Comparison of ENCODE assay signal across 9 cellular contexts in the genomic region with DNA sequence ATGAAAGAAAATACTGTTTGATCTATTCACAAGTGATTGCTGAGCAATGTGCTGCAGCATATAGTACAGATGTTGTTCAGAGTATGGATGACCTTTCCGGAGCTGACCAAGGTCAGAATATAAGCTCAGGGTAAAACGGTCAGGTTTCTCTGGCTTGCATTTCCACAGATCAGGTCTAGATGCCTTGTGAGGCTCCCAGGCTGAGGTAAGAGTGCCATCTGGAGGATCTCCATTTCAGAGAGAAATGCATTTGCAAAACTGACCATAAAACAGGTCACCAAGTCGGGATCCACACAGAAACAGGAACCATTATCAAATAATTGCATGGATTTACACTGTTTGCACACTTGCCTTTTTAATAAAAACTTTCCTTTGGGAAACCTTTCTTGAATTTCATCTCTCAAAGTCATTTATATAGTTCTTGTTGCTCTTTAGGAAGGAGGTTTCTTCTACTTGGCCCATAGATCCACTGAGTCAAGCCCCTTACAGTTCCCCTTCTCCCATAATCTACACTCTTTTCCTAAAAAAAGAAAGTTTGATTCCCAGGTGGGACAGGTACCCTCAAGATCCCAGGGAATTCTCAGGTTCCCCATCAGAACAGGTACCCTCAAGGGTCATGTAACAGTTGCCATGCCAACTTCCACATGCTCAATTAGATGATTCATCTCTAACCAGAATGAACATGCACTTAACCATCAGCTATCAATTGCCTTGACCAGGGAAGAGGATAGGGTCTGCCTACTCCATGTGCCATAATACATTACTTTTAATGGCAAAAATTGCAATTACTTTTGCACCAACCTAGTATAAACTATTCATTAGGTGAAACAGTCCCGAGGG. TPM values are rescaled to one million over a fixed set of nuclear protein-coding genes. Genes with fewer than 3 reads are reported as not detected.
DNase-seq lines count a peak whose midpoint lies in the region; ATAC-seq and TF ChIP-seq lines count a peak whose summit lies in the region.
"Had no signal": no experiment of that assay in that cellular context is flagged by ENCODE, and none has a peak within 500 bp of the region (broad histone marks: within the 10 kb centered on the region; RNA-seq: fewer than 3 reads in every experiment).

No MANE protein-coding gene starts in this region.

- RAD21 ChIA-PET in HCT116 (lab: Charles Lee; ENCODE audit: low non-redundant PET in 1 of 2, low total read pairs in 2 of 2, uncharacterized antibody in 2 of 2, unreplicated experiment in 2 of 2): interaction anchor here in 1 of 2 experiments (0.7 kb wide), 1 partner anchor 198 kb away, joined by 3 read pairs; no protein-coding TSS in a partner anchor

- peaks cover 2% of the 10 kb centered on the region for H3K4me1 Mint-ChIP-seq in endodermal cell
- peaks cover under 1% of the 10 kb centered on the region for H3K4me1 Mint-ChIP-seq in activated T-helper 2 cell treated with anti-CD3 and anti-CD28 coated beads, Interferon-gamma antibody, Interleukin-2, Interleukin-4, amounts not matched to agents 10 μg/mL and 5 μg/mL and 100 μg/mL, durations not matched to agents 14 hours and 24 hours and 36 hours (ENCODE audit: low read depth)
- H3K4me1 Mint-ChIP-seq: central memory CD8-positive, alpha-beta T cell had no signal

- H3K9me2 ChIP-seq in HCT116 (ENCODE audit: insufficient read depth): no peaks in the 10 kb centered on the region
- no peaks in the 10 kb centered on the region for H3K9me2 ChIP-seq in OCI-LY1 (ENCODE audit: low read depth, low read length)

- no peak overlapping the region for H2AFZ ChIP-seq in HCT116 (ENCODE audit: low read depth, low read length, poor library complexity, severe bottlenecking)
- H2AFZ ChIP-seq in OCI-LY1 (ENCODE audit: low read length): no peak overlapping the region

- H3K27ac Mint-ChIP-seq in endodermal cell: no peak overlapping the region
- no peak overlapping the region for H3K27ac Mint-ChIP-seq in activated T-helper 2 cell treated with anti-CD3 and anti-CD28 coated beads, Interferon-gamma antibody, Interleukin-2, Interleukin-4, amounts not matched to agents 10 μg/mL and 5 μg/mL and 100 μg/mL, durations not matched to agents 14 hours and 24 hours and 36 hours

- H3K4me2 ChIP-seq in HCT116 (ENCODE audit: low read length): no peak overlapping the region
- no peak overlapping the region for H3K4me2 ChIP-seq in OCI-LY1 (ENCODE audit: low read length)

- H3K27me3 Mint-ChIP-seq in endodermal cell (ENCODE audit: insufficient read depth): no peaks in the 10 kb centered on the region
- H3K27me3 Mint-ChIP-seq in activated T-helper 2 cell treated with anti-CD3 and anti-CD28 coated beads, Interferon-gamma antibody, Interleukin-2, Interleukin-4, amounts not matched to agents 10 μg/mL and 5 μg/mL and 100 μg/mL, durations not matched to agents 14 hours and 24 hours and 36 hours (ENCODE audit: low read depth): no peaks in the 10 kb centered on the region
- H3K27me3 Mint-ChIP-seq: central memory CD8-positive, alpha-beta T cell had no signal

- CTCF ChIA-PET in HCT116 (lab: Charles Lee): interaction anchor here (0.7 to 2.5 kb wide), 6 partner anchors 41 to 426 kb away, joined by 3 to 9 read pairs (median 5); partner anchors contain the start of gene TTC12

- no peak overlapping the region for H3K4me3 Mint-ChIP-seq in endodermal cell
- H3K4me3 Mint-ChIP-seq in activated T-helper 2 cell treated with anti-CD3 and anti-CD28 coated beads, Interferon-gamma antibody, Interleukin-2, Interleukin-4, amounts not matched to agents 10 μg/mL and 5 μg/mL and 100 μg/mL, durations not matched to agents 14 hours and 24 hours and 36 hours (ENCODE audit: low read depth): no peak overlapping the region
- H3K4me3 Mint-ChIP-seq: central memory CD8-positive, alpha-beta T cell had no signal

- peaks cover 28% of the 10 kb centered on the region for H3K36me3 Mint-ChIP-seq in endodermal cell (ENCODE audit: low read depth)
- H3K36me3 Mint-ChIP-seq in activated T-helper 2 cell treated with anti-CD3 and anti-CD28 coated beads, Interferon-gamma antibody, Interleukin-2, Interleukin-4, amounts not matched to agents 10 μg/mL and 5 μg/mL and 100 μg/mL, durations not matched to agents 14 hours and 24 hours and 36 hours (ENCODE audit: low read depth): peaks cover 24% of the 10 kb centered on the region

- no peak overlapping the region for H3K27ac ChIP-seq in HCT116 (ENCODE audit: low read depth, low read length)
- no peak overlapping the region for H3K27ac ChIP-seq in OCI-LY1 (ENCODE audit: low read depth, low read length, poor library complexity, severe bottlenecking)
- H3K27ac ChIP-seq in endodermal cell (ENCODE audit: low read depth, low read length): no peak overlapping the region

- H3K4me3 ChIP-seq in HCT116 (replicated peaks in 1 of 2; ENCODE audit: low read depth in 1 of 2, low read length in 2 of 2) (no peak overlapping the region), OCI-LY1 (ENCODE audit: low read depth, low read length, poor library complexity, severe bottlenecking) (no peak overlapping the region), endodermal cell (ENCODE audit: low read length) (no peak overlapping the region)

- H3K9me3 Mint-ChIP-seq in endodermal cell: no peaks in the 10 kb centered on the region
- no peaks in the 10 kb centered on the region for H3K9me3 Mint-ChIP-seq in activated T-helper 2 cell treated with anti-CD3 and anti-CD28 coated beads, Interferon-gamma antibody, Interleukin-2, Interleukin-4, amounts not matched to agents 10 μg/mL and 5 μg/mL and 100 μg/mL, durations not matched to agents 14 hours and 24 hours and 36 hours
- H3K9me3 Mint-ChIP-seq: central memory CD8-positive, alpha-beta T cell had no signal

- H3K9me3 ChIP-seq in HCT116 (ENCODE audit: control insufficient read depth in 1 of 2, insufficient read depth in 1 of 2, low read depth in 1 of 2, low read length in 2 of 2) (no peaks in the 10 kb centered on the region), OCI-LY1 (ENCODE audit: low read length) (no peaks in the 10 kb centered on the region), endodermal cell (ENCODE audit: control insufficient read depth, low read length) (no peaks in the 10 kb centered on the region)

- intact Hi-C loops in HCT116 (cut with micrococcal nuclease): loop anchor here (1.0 to 2.0 kb wide), 3 partner anchors 177 to 426 kb away; no protein-coding TSS in a partner anchor
- intact Hi-C loops in activated T-helper 2 cell treated with anti-CD3 and anti-CD28 coated beads, Interferon-gamma antibody, Interleukin-2, Interleukin-4, amounts not matched to agents 10 μg/mL and 5 μg/mL and 100 μg/mL, durations not matched to agents 14 hours and 24 hours and 36 hours (cut with micrococcal nuclease): loop anchor here (1.0 kb wide), 1 partner anchor 426 kb away; no protein-coding TSS in a partner anchor

- no peak for TF ChIP-seq POLR2A in HCT116 (IDR thresholded peaks at IDR 0.05; ENCODE audit: borderline replicate concordance, extremely low read depth, insufficient read depth, insufficient read length)

- H3K4me1 ChIP-seq in HCT116 (ENCODE audit: control insufficient read depth in 1 of 2, insufficient read depth in 2 of 2, low read length in 2 of 2): no peaks in the 10 kb centered on the region
- H3K4me1 ChIP-seq in OCI-LY1 (ENCODE audit: insufficient read depth, low read length, severe bottlenecking): no peaks in the 10 kb centered on the region
- H3K4me1 ChIP-seq in endodermal cell (ENCODE audit: control insufficient read depth, insufficient read depth, low read length): peaks cover 2% of the 10 kb centered on the region

- peak; percentile 64 for TF ChIP-seq CTCF in AG09319 (IDR thresholded peaks at IDR 0.05; ENCODE audit: low read depth, low read length)
- TF ChIP-seq CTCF in HCT116 (IDR thresholded peaks at IDR 0.05 in 2 of 3, conservative IDR thresholded peaks at IDR 0.05 in 1 of 3; ENCODE audit: borderline replicate concordance in 1 of 3, insufficient read depth in 1 of 3, low read depth in 2 of 3, low read length in 2 of 3): peak; percentile 34 to 54 (median 47); a peak in 4 of 6 replicates
- peak; percentile 43 for TF ChIP-seq CTCF in OCI-LY1 (IDR thresholded peaks at IDR 0.05; ENCODE audit: low read length)
- peak; percentile 84 for TF ChIP-seq CTCF in endodermal cell (conservative IDR thresholded peaks at IDR 0.05)

- POLR2A ChIA-PET in HCT116 (lab: Charles Lee): no interaction called here

- 40 to 70% methylated on average over 2 to 4 of the region's 4 CpGs for WGBS in endodermal cell (ENCODE audit: insufficient coverage in 1 of 2, insufficient read length in 1 of 2), 2 experiments

- TF ChIP-seq RAD21 in HCT116 (IDR thresholded peaks at IDR 0.05; ENCODE audit: low read depth): peak; percentile 82

- ATAC-seq in HCT116: peak; percentile 72
- no peak for ATAC-seq in HG03354 (IDR thresholded peaks at IDR 0.05; ENCODE audit: poor library complexity, severe bottlenecking, unreplicated experiment)

- H3K27me3 ChIP-seq in HCT116 (ENCODE audit: insufficient read depth, low read length): no peaks in the 10 kb centered on the region
- H3K27me3 ChIP-seq in OCI-LY1 (ENCODE audit: insufficient read depth, low read length): no peaks in the 10 kb centered on the region
- H3K27me3 ChIP-seq in endodermal cell (ENCODE audit: control insufficient read depth, insufficient read depth, low read length, poor library complexity, severe bottlenecking): no peaks in the 10 kb centered on the region

- H4K20me1 ChIP-seq in HCT116 (ENCODE audit: insufficient read depth) (no peaks in the 10 kb centered on the region), OCI-LY1 (ENCODE audit: insufficient read depth, low read length) (no peaks in the 10 kb centered on the region)

- no TSS peak for BruUV-seq in HCT116 (replicated peaks; lab: Mats Ljungman, UMichigan)

- H3K79me2 ChIP-seq in HCT116 (ENCODE audit: insufficient read depth, low read length) (no peaks in the 10 kb centered on the region), OCI-LY1 (ENCODE audit: insufficient read depth, low read length) (no peaks in the 10 kb centered on the region)

- DNase-seq in AG09319 (ENCODE audit: extremely low read depth, low read depth) (peak; percentile 4), HCT116 (ENCODE audit: low read depth, low spot score) (peak; percentile 39), endodermal cell (peak; percentile 81), midbrain (lab: John Stamatoyannopoulos, UW) (peak; percentile 81), NCI-H1048 (lab: John Stamatoyannopoulos, UW) (no peak)
- DNase-seq in activated T-helper 2 cell treated with anti-CD3 and anti-CD28 coated beads, Interferon-gamma antibody, Interleukin-2, Interleukin-4, amounts not matched to agents 10 μg/mL and 5 μg/mL and 100 μg/mL, durations not matched to agents 14 hours and 24 hours and 36 hours (ENCODE audit: low spot score): no peak

- H3K9ac ChIP-seq in HCT116 (ENCODE audit: low read length) (no peak overlapping the region), OCI-LY1 (ENCODE audit: low read length) (no peak overlapping the region), endodermal cell (ENCODE audit: extremely low read depth, low read length, poor library complexity, severe bottlenecking) (no peak overlapping the region)

- H3F3A ChIP-seq in OCI-LY1 (ENCODE audit: insufficient read depth, low read length): no peaks in the 10 kb centered on the region

- peaks cover 9% of the 10 kb centered on the region in 2 experiments; a peak in 3 of 4 replicates for H3K36me3 ChIP-seq in HCT116 (ENCODE audit: control insufficient read depth in 1 of 2, insufficient read depth in 2 of 2, low read length in 2 of 2)
- H3K36me3 ChIP-seq in OCI-LY1 (ENCODE audit: insufficient read depth, low read length): peaks cover 24% of the 10 kb centered on the region
- peaks cover 41% of the 10 kb centered on the region for H3K36me3 ChIP-seq in endodermal cell (ENCODE audit: control insufficient read depth, insufficient read depth, low read length)

RNA-seq across cellular contexts. Expression of gene TMPRSS5, which starts 25.0 kb away (rescaled TPM):
- total RNA-seq in HCT116 (2021; ENCODE audit: unreplicated experiment) (0.71 TPM), endodermal cell (1 to 10 TPM; 1.0 to 1.2 TPM)
- polyA plus RNA-seq in HCT116 (2012): 0.17 and 0.25 TPM in 2 replicates
- 2.9 TPM for polyA plus RNA-seq in endodermal cell (2013, experiment 1 of 2)
- 2.3 TPM for polyA plus RNA-seq in endodermal cell (2013, experiment 2 of 2)
- 0.48 and 1.0 TPM in 2 replicates for total RNA-seq in activated T-helper 2 cell treated with anti-CD3 and anti-CD28 coated beads, Interferon-gamma antibody, Interleukin-2, Interleukin-4, amounts not matched to agents 10 μg/mL and 5 μg/mL and 100 μg/mL, durations not matched to agents 14 hours and 24 hours and 36 hours

RNA-seq across cellular contexts. Expression of gene ZW10, which starts 42.4 kb away (rescaled TPM):
- total RNA-seq in HCT116 (2021; ENCODE audit: unreplicated experiment) (21.0 TPM), endodermal cell (10 to 100 TPM; 24.1 to 26.4 TPM)
- 6.4 and 9.3 TPM in 2 replicates for polyA plus RNA-seq in HCT116 (2012)
- polyA plus RNA-seq in endodermal cell (2013, experiment 1 of 2): 24.4 TPM
- polyA plus RNA-seq in endodermal cell (2013, experiment 2 of 2): 24.8 TPM
- 24.4 TPM in 2 replicates for total RNA-seq in activated T-helper 2 cell treated with anti-CD3 and anti-CD28 coated beads, Interferon-gamma antibody, Interleukin-2, Interleukin-4, amounts not matched to agents 10 μg/mL and 5 μg/mL and 100 μg/mL, durations not matched to agents 14 hours and 24 hours and 36 hours

RNA-seq across cellular contexts. Expression of gene CLDN25, which starts 48.5 kb away (rescaled TPM):
- total RNA-seq in HCT116 (2021; ENCODE audit: unreplicated experiment) (not detected), endodermal cell (not detected)
- polyA plus RNA-seq in HCT116 (2012): not detected in 2 replicates
- polyA plus RNA-seq in endodermal cell (2013, experiment 1 of 2): not detected
- polyA plus RNA-seq in endodermal cell (2013, experiment 2 of 2): not detected
- total RNA-seq in activated T-helper 2 cell treated with anti-CD3 and anti-CD28 coated beads, Interferon-gamma antibody, Interleukin-2, Interleukin-4, amounts not matched to agents 10 μg/mL and 5 μg/mL and 100 μg/mL, durations not matched to agents 14 hours and 24 hours and 36 hours: not detected in 2 replicates

Comparison
In these comparisons a context has a peak if more than half of its experiments do, and no peak if none do; other contexts are left out.
1. DNase-seq: peak in AG09319 (single experiment), HCT116 (single experiment), endodermal cell (single experiment) and midbrain (single experiment); none in NCI-H1048 (single experiment) and activated T-helper 2 cell treated with anti-CD3 and anti-CD28 coated beads, Interferon-gamma antibody, Interleukin-2, Interleukin-4, amounts not matched to agents 10 μg/mL and 5 μg/mL and 100 μg/mL, durations not matched to agents 14 hours and 24 hours and 36 hours (single experiment).
2. Peak in every context shown above with its lines, with median percentiles within 50 percentile points of each other: CTCF ChIP-seq.